ENCODE assay signal across 1 cellular context in genomic region chr16:89995475-89996177, GRCh38.
TF ChIP-seq lines count a peak whose summit lies in the region.

No MANE protein-coding gene starts in this region.

TF ChIP-seq in HEK293, 187 proteins besides CTCF, POLR2A, EP300 and RAD21 (continued from another document):
- TF ChIP-seq ATF2 (tag by site-specific recombination; IDR thresholded peaks at IDR 0.05; ENCODE audit: low read depth) (peak; percentile 57), PATZ1 (tag by site-specific recombination; IDR thresholded peaks at IDR 0.05) (0 out of 2 replicates have a peak, but pooled peaks have one; percentile 16), ZNF398 (tag by site-specific recombination; IDR thresholded peaks at IDR 0.05) (0 out of 2 replicates have a peak, but pooled peaks have one; percentile 30), ZNF629 (tag by site-specific recombination; IDR thresholded peaks at IDR 0.05) (peak; percentile 62), SP7 (tag by site-specific recombination; IDR thresholded peaks at IDR 0.05) (peak; percentile 71), ZNF558 (tag by site-specific recombination; IDR thresholded peaks at IDR 0.05) (peak; percentile 59), ZBTB21 (tag by site-specific recombination; IDR thresholded peaks at IDR 0.05) (peak; percentile 66), KLF9 (tag by site-specific recombination; IDR thresholded peaks at IDR 0.05; ENCODE audit: low read depth) (0 out of 2 replicates have a peak, but pooled peaks have one; percentile 23), ZNF621 (tag by site-specific recombination; IDR thresholded peaks at IDR 0.05) (0 out of 2 replicates have a peak, but pooled peaks have one; percentile 53), RBAK (tag by site-specific recombination; IDR thresholded peaks at IDR 0.05) (0 out of 2 replicates have a peak, but pooled peaks have one; percentile 47), ZNF639 (tag by site-specific recombination; IDR thresholded peaks at IDR 0.05) (peak; percentile 79), ZNF26 (tag by site-specific recombination; IDR thresholded peaks at IDR 0.05) (0 out of 2 replicates have a peak, but pooled peaks have one; percentile 21), ZNF248 (tag by site-specific recombination; IDR thresholded peaks at IDR 0.05) (0 out of 2 replicates have a peak, but pooled peaks have one; percentile 33), ZSCAN4 (tag by site-specific recombination; IDR thresholded peaks at IDR 0.05) (peak; percentile 32; the same call in 1 of the 2 replicates), INSM2 (tag by site-specific recombination; IDR thresholded peaks at IDR 0.05) (0 out of 2 replicates have a peak, but pooled peaks have one; percentile 41), KLF8 (tag by site-specific recombination; IDR thresholded peaks at IDR 0.05) (peak; percentile 57; the same call in 1 of the 2 replicates), ZNF211 (tag by site-specific recombination; IDR thresholded peaks at IDR 0.05; ENCODE audit: low read depth) (0 out of 2 replicates have a peak, but pooled peaks have one; percentile 12), ZSCAN23 (tag by site-specific recombination; IDR thresholded peaks at IDR 0.05) (peak; percentile 34; the same call in 1 of the 2 replicates), SCRT2 (tag by site-specific recombination; IDR thresholded peaks at IDR 0.05) (peak; percentile 37), BCL6B (tag by site-specific recombination; IDR thresholded peaks at IDR 0.05) (peak; percentile 37; the same call in 1 of the 2 replicates), ZNF658 (tag by site-specific recombination; IDR thresholded peaks at IDR 0.05) (peak; percentile 14; the same call in 1 of the 2 replicates), ZNF24 (tag by site-specific recombination; IDR thresholded peaks at IDR 0.05) (0 out of 2 replicates have a peak, but pooled peaks have one; percentile 25), ZXDB (tag by site-specific recombination; IDR thresholded peaks at IDR 0.05) (peak; percentile 64; the same call in 1 of the 2 replicates), ZNF416 (tag by site-specific recombination; IDR thresholded peaks at IDR 0.05) (peak; percentile 62; the same call in 1 of the 2 replicates), ZNF148 (tag by site-specific recombination; IDR thresholded peaks at IDR 0.05; ENCODE audit: borderline replicate concordance) (peak; percentile 80), ZNF324 (tag by site-specific recombination; IDR thresholded peaks at IDR 0.05) (peak; percentile 86), YY2 (tag by site-specific recombination; IDR thresholded peaks at IDR 0.05) (peak; percentile 58), ZBTB10 (tag by site-specific recombination; IDR thresholded peaks at IDR 0.05) (0 out of 2 replicates have a peak, but pooled peaks have one; percentile 50), ZNF10 (tag by site-specific recombination; IDR thresholded peaks at IDR 0.05) (0 out of 2 replicates have a peak, but pooled peaks have one; percentile 55), ZBTB20 (tag by site-specific recombination; IDR thresholded peaks at IDR 0.05) (peak; percentile 19; the same call in 1 of the 2 replicates), ZBTB8A (tag by site-specific recombination; IDR thresholded peaks at IDR 0.05) (peak; percentile 47; the same call in 1 of the 2 replicates), ZIC2 (tag by site-specific recombination; IDR thresholded peaks at IDR 0.05) (peak; percentile 26; the same call in 1 of the 2 replicates), ZNF785 (tag by site-specific recombination; IDR thresholded peaks at IDR 0.05) (0 out of 2 replicates have a peak, but pooled peaks have one; percentile 42)
